Comparison of ENCODE assay signal across 1 cellular context in the genomic region with DNA sequence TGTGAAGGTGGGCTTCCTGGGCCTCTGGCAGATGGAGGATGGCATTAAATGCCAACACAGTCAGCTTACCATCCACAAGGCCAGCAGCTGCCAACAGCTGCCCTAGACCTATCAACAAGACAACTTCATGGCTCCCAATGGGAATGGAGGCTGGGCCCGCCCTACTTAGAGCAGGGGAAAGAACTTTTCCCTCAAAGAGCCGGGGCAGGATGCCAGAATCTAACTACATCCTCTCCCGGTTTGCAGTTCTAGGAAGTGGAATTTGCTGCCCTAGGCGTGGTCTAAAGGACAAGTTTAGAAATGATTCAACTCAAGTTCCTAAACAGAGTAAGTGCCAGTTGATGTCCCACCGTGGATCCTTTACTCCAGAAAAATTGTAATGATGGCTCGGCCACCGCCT.
TF ChIP-seq lines count a peak whose summit lies in the region.

No MANE protein-coding gene starts in this region.

TF ChIP-seq in HCT116, 20 proteins besides CTCF, POLR2A, EP300 and RAD21:
- TF ChIP-seq EGR1 (IDR thresholded peaks at IDR 0.05; ENCODE audit: low read depth), result no peak
- TF ChIP-seq EZH2phosphoT487 (IDR thresholded peaks at IDR 0.05; ENCODE audit: borderline replicate concordance), result no peak
- no peak for TF ChIP-seq MAX (IDR thresholded peaks at IDR 0.05)
- peak; percentile 9; the same call in 1 of the 2 replicates for TF ChIP-seq POLR2AphosphoS5 (IDR thresholded peaks at IDR 0.05; ENCODE audit: low read depth, low read length)
- TF ChIP-seq YY1 (IDR thresholded peaks at IDR 0.05; ENCODE audit: extremely low read depth, insufficient replicate concordance, low read depth, low read length), result no peak
- TF ChIP-seq JUND (IDR thresholded peaks at IDR 0.05), result 0 out of 2 replicates have a peak, but pooled peaks have one; percentile 1
